Comparison of ENCODE assay signal across 18 cellular contexts in genomic region chr2:205849136-205849535, GRCh38.
"Had no signal": no experiment of that assay in that cellular context is flagged by ENCODE, and none has a peak within 500 bp of the region (broad histone marks: within the 10 kb centered on the region; RNA-seq: fewer than 3 reads in every experiment).

No MANE protein-coding gene starts in this region.

- H3K27ac ChIP-seq: colonic mucosa, heart left ventricle, sigmoid colon, testis, transverse colon had no signal

- H3K36me3 ChIP-seq: colonic mucosa, heart left ventricle, sigmoid colon, transverse colon had no signal

- H3K27me3 ChIP-seq: colonic mucosa, heart left ventricle, sigmoid colon, testis, transverse colon had no signal

- H3K27ac Mint-ChIP-seq: natural killer cell; stimulated activated naive CD8-positive, alpha-beta T cell treated with anti-CD3 and anti-CD28 coated beads, Interleukin-15, Interleukin-2, amounts not matched to agents 100 ng/mL and 50 ng/mL, for 24 hours had no signal

- DNase-seq: colonic mucosa; dermis blood vessel endothelial cell; erythroblast; heart left ventricle; hippocampal formation; left colon; left ventricle myocardium superior; mesendoderm; natural killer cell; posterior cingulate gyrus; sigmoid colon; stimulated activated CD4-positive, alpha-beta T cell treated with anti-CD3 and anti-CD28 coated beads, Interleukin-2, amount 100 ng/mL, for 48 hours; testis; transverse colon had no signal

- H3K4me3 Mint-ChIP-seq: natural killer cell; neural crest cell; stimulated activated naive CD8-positive, alpha-beta T cell treated with anti-CD3 and anti-CD28 coated beads, Interleukin-15, Interleukin-2, amounts not matched to agents 100 ng/mL and 50 ng/mL, for 24 hours had no signal

- H3K36me3 Mint-ChIP-seq: natural killer cell had no signal

- H3K9me3 ChIP-seq: colonic mucosa, heart left ventricle, sigmoid colon, testis, transverse colon had no signal

- H3K4me1 Mint-ChIP-seq: natural killer cell had no signal

- H3K4me3 ChIP-seq: colonic mucosa, heart left ventricle, lung, sigmoid colon, smooth muscle cell, testis, transverse colon had no signal

- H3K4me1 ChIP-seq: colonic mucosa, testis, transverse colon had no signal

- H3K9me3 Mint-ChIP-seq: natural killer cell; stimulated activated naive CD8-positive, alpha-beta T cell treated with anti-CD3 and anti-CD28 coated beads, Interleukin-15, Interleukin-2, amounts not matched to agents 100 ng/mL and 50 ng/mL, for 24 hours had no signal
